In genomic region chr12:98439471-98440164, GRCh38 we compare ENCODE assay signal across 10 cellular contexts.
A peak's percentile ranks its signal among the peaks of the same experiment; 100 is the strongest.
DNase-seq lines count a peak whose midpoint lies in the region; ATAC-seq and TF ChIP-seq lines count a peak whose summit lies in the region.
"Had no signal": no experiment of that assay in that cellular context is flagged by ENCODE, and none has a peak within 500 bp of the region (broad histone marks: within the 10 kb centered on the region; RNA-seq: fewer than 3 reads in every experiment).

No MANE protein-coding gene starts in this region.

- CTCF ChIA-PET in PC-9 (lab: Charles Lee) = interaction anchor here (0.7 to 1.0 kb wide), 2 partner anchors 15 to 93 kb away, joined by 3 to 4 read pairs; no protein-coding TSS in a partner anchor

- H3K27ac ChIP-seq in PC-9 = no peak overlapping the region
- H3K27ac ChIP-seq in dorsolateral prefrontal cortex = peak overlapping the region in 56 of 59 donors; percentile 9 to 87 (median 70)
- peak overlapping the region; percentile 34 to 46 for H3K27ac ChIP-seq in mucosa of rectum (ENCODE audit: low read depth in 2 of 2, low read length in 2 of 2)
- H3K27ac ChIP-seq: epithelial cell of prostate had no signal

- H4K20me1 ChIP-seq in PC-9 (ENCODE audit: insufficient read depth) = no peaks in the 10 kb centered on the region

- intact Hi-C loops in PC-9 (cut with micrococcal nuclease; ENCODE audit: unreplicated experiment) = loop anchor here (1.0 to 2.0 kb wide), 3 partner anchors 15 to 51 kb away; no protein-coding TSS in a partner anchor
- intact Hi-C loops in dorsolateral prefrontal cortex (cut with DNase I) = no loop called here

- no peaks in the 10 kb centered on the region for H3K27me3 ChIP-seq in PC-9 (ENCODE audit: insufficient read depth, low read depth)
- H3K27me3 ChIP-seq in dorsolateral prefrontal cortex = no peaks in the 10 kb centered on the region
- H3K27me3 ChIP-seq in mucosa of rectum (ENCODE audit: control insufficient read depth in 2 of 2, insufficient read depth in 2 of 2, low read length in 2 of 2) = no peaks in the 10 kb centered on the region

- H3K79me2 ChIP-seq in PC-9 (ENCODE audit: low read depth) = no peaks in the 10 kb centered on the region

- POLR2A ChIA-PET in PC-9 (lab: Charles Lee; ENCODE audit: unreplicated experiment) = interaction anchor here (0.5 to 0.9 kb wide), 6 partner anchors 12 to 233 kb away, joined by 5 to 18 read pairs (median 8); no protein-coding TSS in a partner anchor

- DNase-seq in A172 (ENCODE audit: low spot score) (peak; percentile 2), PC-9 (no peak), dorsolateral prefrontal cortex (no peak), RPMI8226 (no peak), iPS-NIHi11 (ENCODE audit: low spot score) (no peak), pons (ENCODE audit: low spot score) (no peak)

- H3K36me3 ChIP-seq in PC-9 (ENCODE audit: low read depth) (no peaks in the 10 kb centered on the region), mucosa of rectum (ENCODE audit: control insufficient read depth in 2 of 2, insufficient read depth in 2 of 2, low read length in 2 of 2) (no peaks in the 10 kb centered on the region)

- TF ChIP-seq CTCF in PC-9 (conservative IDR thresholded peaks at IDR 0.05) (no peak), dorsolateral prefrontal cortex (IDR thresholded peaks at IDR 0.05 in 54 of 56, conservative IDR thresholded peaks at IDR 0.05 in 2 of 56; ENCODE audit: low read depth in 1 of 56, partially characterized antibody in 56 of 56) (no peak)

- H3K9ac ChIP-seq in mucosa of rectum (ENCODE audit: low read depth in 1 of 2, low read length in 2 of 2) = no peak overlapping the region

- H3K9me3 ChIP-seq in PC-9 (ENCODE audit: insufficient read depth, low read depth) (no peaks in the 10 kb centered on the region), mucosa of rectum (ENCODE audit: control insufficient read depth in 2 of 2, low read length in 2 of 2) (no peaks in the 10 kb centered on the region)

- no peak overlapping the region for H3K4me3 ChIP-seq in PC-9
- no peak overlapping the region for H3K4me3 ChIP-seq in dorsolateral prefrontal cortex
- H3K4me3 ChIP-seq in mucosa of rectum (ENCODE audit: low read length in 2 of 2) = no peak overlapping the region
- H3K4me3 ChIP-seq: GM12878 had no signal

- H3K4me1 ChIP-seq in PC-9 (replicated peaks; ENCODE audit: insufficient read depth) (peaks cover 8% of the 10 kb centered on the region), mucosa of rectum (ENCODE audit: control insufficient read depth in 2 of 2, insufficient read depth in 2 of 2, low read length in 2 of 2) (no peaks in the 10 kb centered on the region)

- BruUV-seq in PC-9 (replicated peaks; lab: Mats Ljungman, UMichigan) = no TSS peak

- peak overlapping the region; percentile 27 for H3K4me2 ChIP-seq in PC-9

- H3K9me2 ChIP-seq in PC-9 (ENCODE audit: insufficient read depth) = no peaks in the 10 kb centered on the region

- ATAC-seq in GM21825 (IDR thresholded peaks at IDR 0.05; ENCODE audit: unreplicated experiment) = no peak
- ATAC-seq: GM12878 had no signal

- no peak overlapping the region for H2AFZ ChIP-seq in PC-9

- H3F3A ChIP-seq in PC-9 (ENCODE audit: insufficient read depth, low read depth) = peaks cover 5% of the 10 kb centered on the region; the same call in 1 of the 2 replicates
